ENCODE assay signal across 12 cellular contexts in genomic region chr17:19336938-19337711, GRCh38. TPM values are rescaled to one million over a fixed set of nuclear protein-coding genes. Genes with fewer than 3 reads are reported as not detected.
DNase-seq lines count a peak whose midpoint lies in the region; ATAC-seq and TF ChIP-seq lines count a peak whose summit lies in the region.
"Had no signal": no experiment of that assay in that cellular context is flagged by ENCODE, and none has a peak within 500 bp of the region (broad histone marks: within the 10 kb centered on the region; RNA-seq: fewer than 3 reads in every experiment).

No MANE protein-coding gene starts in this region.

- BruUV-seq in PC-3 (replicated peaks; lab: Mats Ljungman, UMichigan) = no TSS peak

- H3K4me3 ChIP-seq in cardiac muscle cell = no peak overlapping the region
- no peak overlapping the region for H3K4me3 ChIP-seq in PC-3 (ENCODE audit: low read length)
- H3K4me3 ChIP-seq: suprapubic skin had no signal

- H3K9ac ChIP-seq in PC-3 (ENCODE audit: low read length) = no peak overlapping the region

- H4K20me1 ChIP-seq in PC-3 (ENCODE audit: low read length) = no peaks in the 10 kb centered on the region

- peak; percentile 20 for ATAC-seq in omental fat pad (ENCODE audit: low FRiP score)
- ATAC-seq in PC-3 = no peak

- H3K27ac ChIP-seq in cardiac muscle cell = peak overlapping the region; percentile 77
- H3K27ac ChIP-seq in PC-3 (ENCODE audit: low read length) = no peak overlapping the region
- H3K27ac ChIP-seq: suprapubic skin had no signal

- intact Hi-C loops in PC-3 (cut with micrococcal nuclease) = no loop called here

- POLR2A ChIA-PET in PC-3 (lab: Charles Lee; ENCODE audit: unreplicated experiment) = no interaction called here

- H3K36me3 ChIP-seq in cardiac muscle cell (no peaks in the 10 kb centered on the region), PC-3 (ENCODE audit: low read depth, low read length) (no peaks in the 10 kb centered on the region)

- TF ChIP-seq CTCF in cardiac muscle cell (IDR thresholded peaks at IDR 0.05; ENCODE audit: low read depth, low read length) (no peak), omental fat pad (IDR thresholded peaks at IDR 0.05) (peak in 1 of 3 donors; percentile 28), PC-3 (conservative IDR thresholded peaks at IDR 0.05; ENCODE audit: low read depth, low read length) (no peak)

- H3K4me2 ChIP-seq in PC-3 (ENCODE audit: low read length) = no peak overlapping the region

- H3K27me3 ChIP-seq in cardiac muscle cell (no peaks in the 10 kb centered on the region), PC-3 (ENCODE audit: low read length) (no peaks in the 10 kb centered on the region)
- H3K27me3 ChIP-seq: suprapubic skin had no signal

- no peaks in the 10 kb centered on the region for H3F3A ChIP-seq in PC-3 (ENCODE audit: low read length, unreplicated experiment)

- H3K9me3 ChIP-seq in cardiac muscle cell (ENCODE audit: low read depth) (no peaks in the 10 kb centered on the region), PC-3 (ENCODE audit: low read length) (no peaks in the 10 kb centered on the region)
- H3K9me3 ChIP-seq: suprapubic skin had no signal

- H3K79me2 ChIP-seq in PC-3 (ENCODE audit: low read length) = no peaks in the 10 kb centered on the region

- H2AFZ ChIP-seq in PC-3 (ENCODE audit: low read length) = no peak overlapping the region

- DNase-seq in G401 (ENCODE audit: low spot score) = peak; percentile 72
- peak; percentile 59 for DNase-seq in amniotic epithelial cell (ENCODE audit: low read depth)
- DNase-seq in cardiac muscle cell (ENCODE audit: low read depth in 1 of 2, low spot score in 1 of 2) = peak in 1 of 2 donors; percentile 31
- no peak for DNase-seq in omental fat pad (ENCODE audit: low spot score)
- no peak for DNase-seq in NCI-H774 (lab: John Stamatoyannopoulos, UW)
- no peak for DNase-seq in PC-3
- no peak for DNase-seq in NCI-H2029 (lab: John Stamatoyannopoulos, UW)
- no peak for DNase-seq in NAMALWA (ENCODE audit: low spot score)
- DNase-seq: kidney, NCI-H1930 had no signal

- H3K4me1 ChIP-seq in cardiac muscle cell (ENCODE audit: low read depth) (peaks cover 18% of the 10 kb centered on the region), PC-3 (ENCODE audit: insufficient read depth, low read length) (no peaks in the 10 kb centered on the region)

- in situ Hi-C loops in G401 (cut with HindIII; ENCODE audit: low sequenced_read_pairs) = no loop called here

- CTCF ChIA-PET in PC-3 (lab: Charles Lee) = no interaction called here

- H3K9me2 ChIP-seq in PC-3 (replicated peaks; ENCODE audit: low read length) = no peaks in the 10 kb centered on the region

RNA-seq across cellular contexts. Expression of gene B9D1, which starts 25.4 kb away (rescaled TPM):
- total RNA-seq in G401 (2014; rRNA removed; shearing (Covaris generic)) = 50.5 and 94.6 TPM in 2 replicates
- total RNA-seq in cardiac muscle cell (54.0 and 54.5 TPM in 2 replicates), omental fat pad (10 to 100 TPM in 3 of 4 donors, 1 to 10 TPM in 1; 8.0 to 27.4 (median 18.3) TPM), PC-3 (2014; rRNA removed) (42.8 and 48.0 TPM in 2 replicates)
- 58.7 and 65.7 TPM in 2 replicates for polyA plus RNA-seq in cardiac muscle cell
- polyA plus RNA-seq: CD14-positive monocyte had no signal

RNA-seq across cellular contexts. Expression of gene MAPK7, which starts 41.2 kb away (rescaled TPM):
- 1.2 and 5.1 TPM in 2 replicates for total RNA-seq in G401 (2014; rRNA removed; shearing (Covaris generic))
- total RNA-seq in cardiac muscle cell (26.8 and 27.1 TPM in 2 replicates), omental fat pad (10 to 100 TPM; 12.9 to 25.2 (median 21.9) TPM), PC-3 (2014; rRNA removed) (9.8 and 18.5 TPM in 2 replicates)
- polyA plus RNA-seq in cardiac muscle cell = 29.7 and 33.0 TPM in 2 replicates

RNA-seq across cellular contexts. Expression of gene MFAP4, which starts 49.9 kb away (rescaled TPM):
- total RNA-seq in G401 (2014; rRNA removed; shearing (Covaris generic)) = 0.31 TPM in 1 of 2 replicates, not detected in the other
- total RNA-seq in cardiac muscle cell = 14.1 and 16.7 TPM in 2 replicates
- 22.6 and 23.4 TPM in 2 replicates for polyA plus RNA-seq in cardiac muscle cell
- total RNA-seq in omental fat pad = 100 to 1,000 TPM in 2 of 4 donors, 10 to 100 TPM in 2; 79.0 to 170 (median 111) TPM
- total RNA-seq in PC-3 (2014; rRNA removed) = not detected in 2 replicates

Comparison
In these comparisons a context has a peak if more than half of its experiments do, and no peak if none do; other contexts are left out.
1. DNase-seq: peak in G401 (single experiment) and amniotic epithelial cell (single experiment); none in omental fat pad (single experiment), NCI-H774 (single experiment), PC-3 (single experiment), NCI-H2029 (single experiment) and NAMALWA (single experiment).
2. RNA of gene MFAP4, which starts 49.9 kb away (total RNA-seq): 79.0 to 170 TPM in omental fat pad and 14.1 to 16.7 TPM in cardiac muscle cell; 0.31 TPM in G401 and not detected in PC-3; every median in the first group is over 10 times any median in the second.